In genomic region chr18:12838178-12838634, GRCh38 we compare ENCODE assay signal across 1 cellular context.
TF ChIP-seq lines count a peak whose summit lies in the region.

No MANE protein-coding gene starts in this region.

TF ChIP-seq in HEK293, 187 proteins besides CTCF, POLR2A, EP300 and RAD21 (continued from another document):
- TF ChIP-seq PATZ1 (tag by site-specific recombination; IDR thresholded peaks at IDR 0.05) (0 out of 2 replicates have a peak, but pooled peaks have one; percentile 11), ZBTB7A (tag by site-specific recombination; IDR thresholded peaks at IDR 0.05; ENCODE audit: low read depth) (no peak), ZXDB (tag by site-specific recombination; IDR thresholded peaks at IDR 0.05) (no peak), ZNF404 (tag by site-specific recombination; IDR thresholded peaks at IDR 0.05) (no peak), HOXA7 (CRISPR knock-in tag; IDR thresholded peaks at IDR 0.05; ENCODE audit: borderline replicate concordance) (no peak), ZFP37 (tag by site-specific recombination; IDR thresholded peaks at IDR 0.05) (no peak), ZNF658 (tag by site-specific recombination; IDR thresholded peaks at IDR 0.05) (no peak), GLI2 (tag by site-specific recombination; IDR thresholded peaks at IDR 0.05; ENCODE audit: borderline replicate concordance, low read depth) (no peak), ZBTB20 (tag by site-specific recombination; IDR thresholded peaks at IDR 0.05) (peak; percentile 88), ZNF362 (tag by site-specific recombination; IDR thresholded peaks at IDR 0.05) (0 out of 2 replicates have a peak, but pooled peaks have one; percentile 4), GLIS2 (tag by site-specific recombination; IDR thresholded peaks at IDR 0.05) (peak; percentile 73), FEZF1 (tag by site-specific recombination; IDR thresholded peaks at IDR 0.05) (peak; percentile 41), RBAK (tag by site-specific recombination; IDR thresholded peaks at IDR 0.05) (no peak), ZNF335 (tag by site-specific recombination; conservative IDR thresholded peaks at IDR 0.05) (peak; percentile 11; the same call in 1 of the 2 replicates), SP7 (tag by site-specific recombination; IDR thresholded peaks at IDR 0.05) (0 out of 2 replicates have a peak, but pooled peaks have one; percentile 13), ZNF169 (tag by site-specific recombination; IDR thresholded peaks at IDR 0.05) (no peak), KLF1 (tag by site-specific recombination; IDR thresholded peaks at IDR 0.05) (no peak), ZNF433 (tag by site-specific recombination; IDR thresholded peaks at IDR 0.05; ENCODE audit: low read depth) (no peak), ZNF280D (tag by site-specific recombination; IDR thresholded peaks at IDR 0.05) (no peak)
